In genomic region chr12:12563529-12563928, GRCh38 we compare ENCODE assay signal across 8 cellular contexts. TPM values are rescaled to one million over a fixed set of nuclear protein-coding genes. Genes with fewer than 3 reads are reported as not detected.
DNase-seq lines count a peak whose midpoint lies in the region.

No MANE protein-coding gene starts in this region.

- H3K4me1 ChIP-seq in HUES64 (ENCODE audit: insufficient read depth, low read length), result peaks cover 32% of the 10 kb centered on the region
- H3K4me1 ChIP-seq in muscle layer of duodenum (ENCODE audit: control insufficient read depth in 1 of 2, insufficient read depth in 2 of 2, low read length in 2 of 2), result peaks cover 5 to 16% of the 10 kb centered on the region in 2 donors

- no peak overlapping the region; the same call in 1 of the 2 replicates for H3K27ac ChIP-seq in HUES64 (ENCODE audit: low read depth, low read length)
- peak overlapping the region; percentile 94 for H3K27ac ChIP-seq in muscle layer of duodenum (ENCODE audit: low read length)

- peak; percentile 39 for DNase-seq in Ammon's horn (ENCODE audit: low spot score)
- DNase-seq in cerebellar cortex (ENCODE audit: low spot score), result peak; percentile 50
- DNase-seq in NCI-H2171 (lab: John Stamatoyannopoulos, UW), result no peak
- DNase-seq in AG20443 (ENCODE audit: low spot score), result no peak
- DNase-seq in activated CD4-positive, alpha-beta T cell treated with anti-CD3 and anti-CD28 coated beads, Interleukin-2, amount 50 U/mL, for 1 hour, result no peak
- DNase-seq in SW 1271 (lab: John Stamatoyannopoulos, UW), result no peak

- H3K4me3 ChIP-seq in HUES64 (ENCODE audit: low read length) (peak overlapping the region; percentile 89; the same call in 1 of the 2 replicates), muscle layer of duodenum (ENCODE audit: low read depth in 1 of 2, low read length in 2 of 2) (peak overlapping the region in 1 of 2 donors; percentile 55)

- H3K36me3 ChIP-seq in HUES64 (ENCODE audit: insufficient read depth, low read length), result no peaks in the 10 kb centered on the region
- peaks cover 0 to 8% of the 10 kb centered on the region in 2 donors for H3K36me3 ChIP-seq in muscle layer of duodenum (ENCODE audit: control insufficient read depth in 1 of 2, insufficient read depth in 2 of 2, low read length in 2 of 2)

- WGBS in HUES64, result 83% methylated on average over 8 of the region's 8 CpGs

- no peak overlapping the region for H3K9ac ChIP-seq in HUES64 (ENCODE audit: low read depth, low read length)

- H3K27me3 ChIP-seq in HUES64 (ENCODE audit: insufficient read depth, low read length) (no peaks in the 10 kb centered on the region), muscle layer of duodenum (ENCODE audit: low read depth, low read length) (no peaks in the 10 kb centered on the region)

- H3K9me3 ChIP-seq in HUES64 (ENCODE audit: insufficient read depth, low read depth, low read length) (peaks cover 6% of the 10 kb centered on the region), muscle layer of duodenum (ENCODE audit: control insufficient read depth in 1 of 2, low read length in 2 of 2) (no peaks in the 10 kb centered on the region)

RNA-seq across cellular contexts. Expression of gene DUSP16, which starts 0.9 kb away (rescaled TPM):
- 21.6 TPM for polyA plus RNA-seq in HUES64 (2013, experiment 1 of 2)
- 18.7 TPM for polyA plus RNA-seq in HUES64 (2013, experiment 2 of 2)

RNA-seq across cellular contexts. Expression of gene CREBL2, which starts 48.1 kb away (rescaled TPM):
- polyA plus RNA-seq in HUES64 (2013, experiment 1 of 2), result 12.0 TPM
- polyA plus RNA-seq in HUES64 (2013, experiment 2 of 2), result 15.0 TPM

Comparison
In these comparisons a context has a peak if more than half of its experiments do, and no peak if none do; other contexts are left out.
1. DNase-seq: peak in Ammon's horn (single experiment) and cerebellar cortex (single experiment); none in NCI-H2171 (single experiment), AG20443 (single experiment), activated CD4-positive, alpha-beta T cell treated with anti-CD3 and anti-CD28 coated beads, Interleukin-2, amount 50 U/mL, for 1 hour (single experiment) and SW 1271 (0 of 2).